In the genomic region with DNA sequence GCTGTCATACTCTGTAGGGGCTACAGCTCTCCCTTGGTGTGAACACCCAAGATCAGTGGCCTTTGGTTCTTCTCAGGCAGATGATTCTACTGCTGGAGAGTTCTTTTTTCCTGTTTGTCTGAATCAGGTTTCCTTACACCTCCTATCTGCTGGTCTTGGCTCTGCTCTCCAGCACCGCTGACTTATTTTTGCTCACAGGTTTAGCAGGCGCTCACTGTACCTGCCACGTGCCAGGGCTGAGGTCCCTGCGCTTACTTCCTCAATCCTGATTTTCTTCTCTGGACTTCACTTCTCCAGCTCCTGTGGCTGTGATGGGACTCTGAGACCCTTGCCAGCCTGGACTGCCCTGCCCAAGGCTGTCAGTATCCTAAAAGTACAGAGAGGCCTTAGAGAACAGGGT, we compare ENCODE assay signal across 23 cellular contexts. TPM values are rescaled to one million over a fixed set of nuclear protein-coding genes. Genes with fewer than 3 reads are reported as not detected.
"Had no signal": no experiment of that assay in that cellular context is flagged by ENCODE, and none has a peak within 500 bp of the region (broad histone marks: within the 10 kb centered on the region; RNA-seq: fewer than 3 reads in every experiment).

No MANE protein-coding gene starts in this region.

- H3K27me3 ChIP-seq: ascending aorta, brain microvascular endothelial cell had no signal

- DNase-seq: activated CD4-positive, alpha-beta memory T cell treated with anti-CD3 and anti-CD28 coated beads for 36 hours; activated CD4-positive, alpha-beta T cell treated with anti-CD3 and anti-CD28 coated beads, Interleukin-2, amount 10 ng/mL, durations not matched to agents 24 days and 14 days; activated CD8-positive, alpha-beta memory T cell treated with anti-CD3 and anti-CD28 coated beads, Interleukin-2, amount 10 ng/mL, durations not matched to agents 7 days and 5 days; activated CD8-positive, alpha-beta memory T cell treated with anti-CD3 and anti-CD28 coated beads, Interleukin-2, amount 50 U/mL, for 4 hours; activated CD8-positive, alpha-beta T cell treated with anti-CD3 and anti-CD28 coated beads, Interleukin-2, amount 10 ng/mL, durations not matched to agents 7 days and 5 days; activated gamma-delta T cell; activated naive CD4-positive, alpha-beta T cell; activated naive CD4-positive, alpha-beta T cell treated with anti-CD3 and anti-CD28 coated beads, Interleukin-2, amount 10 ng/mL, durations not matched to agents 7 days and 5 days; activated naive CD8-positive, alpha-beta T cell treated with anti-CD3 and anti-CD28 coated beads, Interleukin-2, amount 10 ng/mL, durations not matched to agents 7 days and 5 days; activated T-cell treated with anti-CD3 and anti-CD28 coated beads, Interleukin-2, amount 50 U/mL, for 24 hours; activated T-cell treated with anti-CD3 and anti-CD28 coated beads, Interleukin-2, amount 50 U/mL, for 72 hours; brain microvascular endothelial cell; cortex of kidney; dermis blood vessel endothelial cell; effector CD4-positive, alpha-beta T cell; effector memory CD8-positive, alpha-beta T cell; erythroblast; esophagus squamous epithelium; foreskin melanocyte; T-helper 2 cell had no signal

- H3K9me3 ChIP-seq: ascending aorta, esophagus squamous epithelium had no signal

- H3K4me3 ChIP-seq: ascending aorta, esophagus squamous epithelium had no signal

- H3K27ac ChIP-seq: ascending aorta, brain microvascular endothelial cell, esophagus squamous epithelium had no signal

- ATAC-seq: activated CD8-positive, alpha-beta memory T cell treated with anti-CD3 and anti-CD28 coated beads, Interleukin-2, amount 10 ng/mL, durations not matched to agents 7 days and 5 days; activated CD8-positive, alpha-beta T cell treated with anti-CD3 and anti-CD28 coated beads, Interleukin-2, amount 10 ng/mL, durations not matched to agents 7 days and 5 days; activated naive CD4-positive, alpha-beta T cell treated with anti-CD3 and anti-CD28 coated beads, Interleukin-2, amount 50 U/mL, for 72 hours; activated T-cell treated with anti-CD3 and anti-CD28 coated beads, Interleukin-2, amount 50 U/mL, for 72 hours; effector memory CD8-positive, alpha-beta T cell had no signal

- H3K4me1 ChIP-seq: ascending aorta, esophagus squamous epithelium had no signal

- H3K36me3 ChIP-seq: ascending aorta, brain microvascular endothelial cell, esophagus squamous epithelium had no signal

RNA-seq across cellular contexts. Expression of gene BSN, which starts 9.5 kb away (rescaled TPM):
- total RNA-seq: bronchial epithelial cell had no signal
